23 cellular contexts compared by ENCODE assay signal in the genomic region with DNA sequence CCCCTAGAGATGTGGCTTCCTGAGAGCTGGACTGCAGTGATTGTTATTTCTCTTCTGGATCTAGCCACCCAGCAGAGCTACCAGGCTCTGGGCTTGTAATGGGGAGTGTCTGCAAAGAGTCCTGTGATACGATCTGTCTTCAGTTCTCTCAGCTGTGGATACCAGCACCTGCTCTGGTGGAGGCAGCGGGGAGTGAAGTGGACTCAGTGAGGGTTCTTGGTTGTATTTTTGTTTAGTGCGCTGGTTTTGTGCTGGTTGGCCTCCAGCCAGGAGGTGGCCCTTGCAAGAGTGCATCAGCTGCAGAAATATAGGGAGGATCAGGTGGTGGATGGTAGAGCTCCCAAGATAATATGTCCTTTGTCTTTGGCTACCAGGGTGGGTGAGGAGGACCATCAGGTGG. TPM values are rescaled to one million over a fixed set of nuclear protein-coding genes. Genes with fewer than 3 reads are reported as not detected.
"Had no signal": no experiment of that assay in that cellular context is flagged by ENCODE, and none has a peak within 500 bp of the region (broad histone marks: within the 10 kb centered on the region; RNA-seq: fewer than 3 reads in every experiment).

No MANE protein-coding gene starts in this region.

- H3K9me3 Mint-ChIP-seq: type B pancreatic cell had no signal

- H3K27ac Mint-ChIP-seq: nephron progenitor cell, type B pancreatic cell had no signal

- H3K4me1 ChIP-seq: heart left ventricle, sigmoid colon, stomach had no signal

- ATAC-seq: esophagus mucosa, heart left ventricle had no signal

- H3K9me3 ChIP-seq: neutrophil had no signal

- H3K27ac ChIP-seq: heart left ventricle, neutrophil, sigmoid colon, skin epidermis, stomach had no signal

- H3K27me3 ChIP-seq: neutrophil, stomach had no signal

- H3K4me1 Mint-ChIP-seq: naive B cell, nephron progenitor cell had no signal

- H3K4me3 Mint-ChIP-seq: naive B cell, nephron progenitor cell, type B pancreatic cell had no signal

- H3K36me3 Mint-ChIP-seq: naive B cell, type B pancreatic cell had no signal

- H3K4me3 ChIP-seq: heart left ventricle, sigmoid colon, skin epidermis, stomach had no signal

- DNase-seq: effector memory CD4-positive, alpha-beta T cell; heart left ventricle; hippocampal formation; naive B cell; nephron progenitor cell; posterior cingulate gyrus; sigmoid colon; stimulated activated CD4-positive, alpha-beta T cell treated with anti-CD3 and anti-CD28 coated beads, Interleukin-2, amount 100 ng/mL, for 24 hours; stimulated activated naive CD4-positive, alpha-beta T cell; stomach; substantia nigra had no signal

- H3K36me3 ChIP-seq: heart left ventricle, neutrophil, sigmoid colon, stomach had no signal

RNA-seq across cellular contexts. Expression of a gene that starts 33.7 kb away (rescaled TPM):
- total RNA-seq: esophagus mucosa, fibroblast of lung, frontal cortex, glomerular endothelial cell, kidney epithelial cell, liver, lung microvascular endothelial cell, osteocyte, pulmonary artery endothelial cell, stomach had no signal
- polyA plus RNA-seq: fibroblast of lung, heart left ventricle, liver, sigmoid colon, stomach had no signal
